20 cellular contexts compared by ENCODE assay signal in the genomic region with DNA sequence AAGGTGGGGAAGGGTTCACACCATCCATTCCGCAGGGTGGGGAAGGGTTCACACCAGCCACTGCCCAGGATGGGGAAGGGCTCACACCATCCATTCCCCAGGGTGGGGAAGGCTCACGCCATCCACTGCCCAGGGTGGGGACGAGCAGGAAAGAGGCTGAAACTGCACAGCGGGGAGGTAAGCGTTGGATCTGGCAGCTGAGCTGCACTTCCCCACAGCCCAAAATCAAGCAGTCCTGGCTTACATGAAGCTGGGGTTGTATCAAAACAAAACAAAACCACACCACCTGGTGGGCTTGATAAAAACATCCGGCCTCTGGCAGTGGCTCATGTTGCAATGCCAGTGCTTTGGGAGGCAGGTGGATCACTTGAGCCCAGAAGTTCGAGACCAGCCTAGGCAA.
DNase-seq lines count a peak whose midpoint lies in the region; ATAC-seq and TF ChIP-seq lines count a peak whose summit lies in the region.
"Had no signal": no experiment of that assay in that cellular context is flagged by ENCODE, and none has a peak within 500 bp of the region (broad histone marks: within the 10 kb centered on the region; RNA-seq: fewer than 3 reads in every experiment).

No MANE protein-coding gene starts in this region.

- H3K9me3 ChIP-seq in A673 (ENCODE audit: low read depth, low read length, poor library complexity, severe bottlenecking) (no peaks in the 10 kb centered on the region), NT2/D1 (ENCODE audit: insufficient read depth, low read length) (no peaks in the 10 kb centered on the region)
- H3K9me3 ChIP-seq: pancreas had no signal

- H3K4me3 Mint-ChIP-seq in GM23338 = no peak overlapping the region
- no peak overlapping the region for H3K4me3 Mint-ChIP-seq in glutamatergic neuron (ENCODE audit: unreplicated experiment)
- H3K4me3 Mint-ChIP-seq: HFFc6; T-helper 2 cell treated with Interferon-gamma antibody and Interleukin-4, amounts not matched to agents 5 μg/mL and 100 μg/mL, for 36 hours had no signal

- H3K79me2 ChIP-seq in GM23338 (replicated peaks; ENCODE audit: insufficient read depth) = no peaks in the 10 kb centered on the region

- CTCF ChIA-PET in A673 (lab: Charles Lee) = no interaction called here

- no peak for TF ChIP-seq CTCF in A673 (conservative IDR thresholded peaks at IDR 0.05; ENCODE audit: low read depth, low read length)
- TF ChIP-seq CTCF in GM23338 (conservative IDR thresholded peaks at IDR 0.05; ENCODE audit: low read depth in 2 of 2) = peak in 1 of 2 experiments; percentile 18; a peak in 2 of 4 replicates
- no peak for TF ChIP-seq CTCF in glutamatergic neuron (IDR thresholded peaks at IDR 0.05; ENCODE audit: partially characterized antibody, unreplicated experiment)

- H3F3A ChIP-seq in GM23338 (replicated peaks; ENCODE audit: low read depth) = no peaks in the 10 kb centered on the region

- DNase-seq in A673 (ENCODE audit: low spot score) (peak; percentile 33), GM23338 (ENCODE audit: low spot score) (peak; percentile 55), NT2/D1 (ENCODE audit: low read depth, low spot score) (peak; percentile 39), glutamatergic neuron (peak; percentile 19), RKO (ENCODE audit: low spot score) (no peak)
- DNase-seq in effector CD4-positive, alpha-beta T cell = no peak
- DNase-seq: erythroblast; GDM1; HFFc6; NCI-H187 treated with DMSO at 0.1 percent for 48 hours; NCI-H446 treated with DMSO at 0.1 percent for 48 hours; pancreas; small intestine; stimulated activated CD8-positive, alpha-beta memory T cell treated with anti-CD3 and anti-CD28 coated beads, Interleukin-4, amount 100 ng/mL, for 48 hours had no signal

- H3K9me3 Mint-ChIP-seq in GM23338 (0 out of 3 replicates have a peak, but pooled peaks cover 4% of the 10 kb centered on the region), glutamatergic neuron (ENCODE audit: unreplicated experiment) (peaks cover 2% of the 10 kb centered on the region)
- H3K9me3 Mint-ChIP-seq: T-helper 2 cell treated with Interferon-gamma antibody and Interleukin-4, amounts not matched to agents 5 μg/mL and 100 μg/mL, for 36 hours had no signal

- H3K27ac Mint-ChIP-seq in GM23338 (no peak overlapping the region), glutamatergic neuron (ENCODE audit: unreplicated experiment) (no peak overlapping the region)
- H3K27ac Mint-ChIP-seq: HFFc6; T-helper 2 cell treated with Interferon-gamma antibody and Interleukin-4, amounts not matched to agents 5 μg/mL and 100 μg/mL, for 36 hours had no signal

- peak; percentile 77 for ATAC-seq in GM23338
- no peak for ATAC-seq in GM21717 (IDR thresholded peaks at IDR 0.05; ENCODE audit: unreplicated experiment)
- no peak for ATAC-seq in GM21825 (IDR thresholded peaks at IDR 0.05; ENCODE audit: unreplicated experiment)
- ATAC-seq: activated CD4-positive, CD25-positive, alpha-beta regulatory T cell treated with anti-CD3 and anti-CD28 coated beads, Interleukin-2, amount 50 U/mL, for 24 hours; pancreas had no signal

- H3K27me3 Mint-ChIP-seq in GM23338 (ENCODE audit: insufficient read depth, low read depth, poor library complexity) (peaks cover 8% of the 10 kb centered on the region), glutamatergic neuron (ENCODE audit: unreplicated experiment) (peaks cover 2% of the 10 kb centered on the region)

- H3K9ac ChIP-seq in NT2/D1 (ENCODE audit: insufficient read length, low read depth) = no peak overlapping the region

- no peaks in the 10 kb centered on the region for H4K20me1 ChIP-seq in GM23338 (replicated peaks; ENCODE audit: insufficient read depth)

- intact Hi-C loops in A673 (cut with micrococcal nuclease; ENCODE audit: unreplicated experiment) = no loop called here

- H3K27ac ChIP-seq in A673 (ENCODE audit: low read depth, low read length, poor library complexity, severe bottlenecking) (no peak overlapping the region), GM23338 (ENCODE audit: low read depth) (no peak overlapping the region)
- H3K27ac ChIP-seq: cardiac muscle cell, pancreas had no signal

- H3K4me2 ChIP-seq in GM23338 = no peak overlapping the region

- H3K4me3 ChIP-seq in A673 (ENCODE audit: low read depth, low read length, poor library complexity, severe bottlenecking) (no peak overlapping the region), GM23338 (no peak overlapping the region), NT2/D1 (ENCODE audit: insufficient read length, low read depth) (no peak overlapping the region)
- H3K4me3 ChIP-seq: cardiac muscle cell, lung, pancreas had no signal

- H3K36me3 ChIP-seq in A673 (ENCODE audit: insufficient read depth, low read length, poor library complexity, severe bottlenecking) (no peaks in the 10 kb centered on the region), GM23338 (ENCODE audit: insufficient read depth) (no peaks in the 10 kb centered on the region), NT2/D1 (ENCODE audit: insufficient read depth, insufficient read length, low read length) (no peaks in the 10 kb centered on the region)
- H3K36me3 ChIP-seq: cardiac muscle cell, pancreas had no signal

- POLR2A ChIA-PET in A673 (lab: Charles Lee; ENCODE audit: low non-redundant PET) = no interaction called here

- BruUV-seq in A673 (replicated peaks; lab: Mats Ljungman, UMichigan) = no TSS peak

- no peaks in the 10 kb centered on the region for H3K9me2 ChIP-seq in GM23338 (ENCODE audit: insufficient read depth)

- H3K4me1 Mint-ChIP-seq in GM23338 (peaks cover 6% of the 10 kb centered on the region), glutamatergic neuron (ENCODE audit: low read depth, unreplicated experiment) (peaks cover 6% of the 10 kb centered on the region)

- peaks cover 13% of the 10 kb centered on the region for H3K27me3 ChIP-seq in A673 (replicated peaks; ENCODE audit: insufficient read depth, low read depth, low read length, poor library complexity)
- H3K27me3 ChIP-seq in GM23338 (ENCODE audit: insufficient read depth) = no peaks in the 10 kb centered on the region
- peaks cover 60% of the 10 kb centered on the region for H3K27me3 ChIP-seq in NT2/D1 (ENCODE audit: insufficient read depth, insufficient read length)
- H3K27me3 ChIP-seq: cardiac muscle cell had no signal

- H3K4me1 ChIP-seq in A673 (ENCODE audit: insufficient read depth, low read length, poor library complexity, severe bottlenecking) (no peaks in the 10 kb centered on the region), GM23338 (ENCODE audit: insufficient read depth) (no peaks in the 10 kb centered on the region), NT2/D1 (ENCODE audit: insufficient read depth, insufficient read length) (peaks cover 10% of the 10 kb centered on the region)
- H3K4me1 ChIP-seq: pancreas had no signal

- H3K36me3 Mint-ChIP-seq in GM23338 (ENCODE audit: low read depth) (no peaks in the 10 kb centered on the region), glutamatergic neuron (ENCODE audit: unreplicated experiment) (no peaks in the 10 kb centered on the region)

- no peak overlapping the region for H2AFZ ChIP-seq in GM23338

TF ChIP-seq in GM23338, 12 proteins besides CTCF, POLR2A, EP300 and RAD21 (continues in another document):
- no peak for TF ChIP-seq NANOG (IDR thresholded peaks at IDR 0.05; ENCODE audit: borderline replicate concordance)
- no peak for TF ChIP-seq ZNF114 (CRISPR knock-in tag; IDR thresholded peaks at IDR 0.05)
- no peak for TF ChIP-seq JUNB (IDR thresholded peaks at IDR 0.05; ENCODE audit: unreplicated experiment)
- TF ChIP-seq EZH2 (IDR thresholded peaks at IDR 0.05; ENCODE audit: low read depth, unreplicated experiment) = no peak

Comparison
In these comparisons a context has a peak if more than half of its experiments do, and no peak if none do; other contexts are left out.
1. DNase-seq: peak in A673 (single experiment), GM23338 (single experiment), NT2/D1 (single experiment) and glutamatergic neuron (single experiment); none in RKO (single experiment) and effector CD4-positive, alpha-beta T cell (single experiment).